Comparison of ENCODE assay signal across 8 cellular contexts in the genomic region with DNA sequence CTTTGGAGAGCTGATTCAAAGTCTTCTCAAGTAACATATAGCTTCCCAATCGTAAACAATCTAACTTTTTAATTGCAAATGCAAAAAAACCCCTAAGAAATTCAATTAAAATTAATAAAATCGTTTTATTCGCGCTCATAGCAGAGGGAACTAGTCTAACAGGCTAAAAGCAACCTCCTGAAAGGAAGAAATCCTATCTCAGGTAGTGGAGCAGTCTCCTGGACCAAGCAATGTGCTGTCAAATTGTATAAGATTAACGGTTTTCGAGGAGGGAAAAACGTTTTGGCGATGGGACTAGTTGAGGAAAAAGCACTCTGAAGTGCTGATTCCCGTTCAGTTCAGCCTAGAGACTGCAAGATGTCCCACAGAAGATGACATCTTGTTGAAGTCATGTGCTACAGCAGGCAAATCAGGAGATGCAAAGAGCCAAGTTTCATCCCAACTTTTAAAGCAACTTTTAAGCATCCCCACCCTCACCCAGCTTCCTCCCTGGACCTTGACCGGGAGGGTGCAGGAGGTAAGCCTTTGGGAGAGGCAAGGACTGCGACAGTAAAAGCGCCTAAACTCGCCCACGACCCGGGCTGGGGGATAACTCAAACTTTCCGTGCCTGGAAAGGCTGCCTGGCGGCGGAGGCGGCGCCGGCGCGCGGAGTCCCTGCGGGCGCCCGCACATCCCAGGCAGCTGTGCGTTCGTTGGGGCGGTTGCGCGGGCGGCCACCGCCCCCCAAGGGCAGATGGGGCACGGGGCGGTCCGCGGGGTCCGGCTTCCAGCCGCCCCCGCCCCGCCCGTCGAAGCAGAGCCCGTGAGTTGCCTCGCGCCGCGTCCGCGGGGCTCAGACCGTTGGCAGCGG.
DNase-seq lines count a peak whose midpoint lies in the region; ATAC-seq and TF ChIP-seq lines count a peak whose summit lies in the region.

No MANE protein-coding gene starts in this region.

- H3K4me1 ChIP-seq in endocrine pancreas (ENCODE audit: control insufficient read depth, insufficient read depth, low read length) = no peaks in the 10 kb centered on the region
- H3K4me1 ChIP-seq in mucosa of stomach (ENCODE audit: control insufficient read depth, insufficient read depth, low read length) = no peaks in the 10 kb centered on the region

- peak overlapping the region; percentile 59 for H3K4me3 ChIP-seq in AG09309 (ENCODE audit: control insufficient read depth, low read depth, low read length)
- H3K4me3 ChIP-seq in endocrine pancreas (ENCODE audit: control insufficient read depth, insufficient read depth, low read length) = peak overlapping the region; percentile 52
- H3K4me3 ChIP-seq in mucosa of stomach (ENCODE audit: low read length) = no peak overlapping the region

- peaks cover 6% of the 10 kb centered on the region for H3K36me3 Mint-ChIP-seq in stimulated activated naive CD8-positive, alpha-beta T cell treated with anti-CD3 and anti-CD28 coated beads, Interleukin-15, Interleukin-2, amounts not matched to agents 100 ng/mL and 50 ng/mL, for 24 hours (ENCODE audit: low read depth)

- H3K36me3 ChIP-seq in endocrine pancreas (ENCODE audit: control insufficient read depth, insufficient read depth, low read length) (no peaks in the 10 kb centered on the region), mucosa of stomach (ENCODE audit: control insufficient read depth, insufficient read depth, low read length) (no peaks in the 10 kb centered on the region)

- H3K4me3 Mint-ChIP-seq in stimulated activated naive CD8-positive, alpha-beta T cell treated with anti-CD3 and anti-CD28 coated beads, Interleukin-15, Interleukin-2, amounts not matched to agents 100 ng/mL and 50 ng/mL, for 24 hours = peak overlapping the region; percentile 87

- H3K27me3 Mint-ChIP-seq in stimulated activated naive CD8-positive, alpha-beta T cell treated with anti-CD3 and anti-CD28 coated beads, Interleukin-15, Interleukin-2, amounts not matched to agents 100 ng/mL and 50 ng/mL, for 24 hours = no peaks in the 10 kb centered on the region

- H3K27me3 ChIP-seq in endocrine pancreas (ENCODE audit: control insufficient read depth, insufficient read depth, low read length) = no peaks in the 10 kb centered on the region
- H3K27me3 ChIP-seq in mucosa of stomach (ENCODE audit: control insufficient read depth, insufficient read depth, low read length) = no peaks in the 10 kb centered on the region

- peaks cover 15% of the 10 kb centered on the region for H3K4me1 Mint-ChIP-seq in stimulated activated naive CD8-positive, alpha-beta T cell treated with anti-CD3 and anti-CD28 coated beads, Interleukin-15, Interleukin-2, amounts not matched to agents 100 ng/mL and 50 ng/mL, for 24 hours (ENCODE audit: low read depth)

- H3K9me3 Mint-ChIP-seq in stimulated activated naive CD8-positive, alpha-beta T cell treated with anti-CD3 and anti-CD28 coated beads, Interleukin-15, Interleukin-2, amounts not matched to agents 100 ng/mL and 50 ng/mL, for 24 hours = no peaks in the 10 kb centered on the region

- H3K27ac Mint-ChIP-seq in stimulated activated naive CD8-positive, alpha-beta T cell treated with anti-CD3 and anti-CD28 coated beads, Interleukin-15, Interleukin-2, amounts not matched to agents 100 ng/mL and 50 ng/mL, for 24 hours = peak overlapping the region; percentile 61

- H3K9ac ChIP-seq in endocrine pancreas (ENCODE audit: control insufficient read depth, insufficient read depth, low read length) = no peak overlapping the region
- H3K9ac ChIP-seq in mucosa of stomach (ENCODE audit: low read length) = peak overlapping the region; percentile 39

- DNase-seq in AG09309 (ENCODE audit: low read depth) = no peak
- DNase-seq in activated CD4-positive, alpha-beta T cell treated with anti-CD3 and anti-CD28 coated beads for 4 hours = peak; percentile 58 to 60
- DNase-seq in cortex of kidney (lab: John Stamatoyannopoulos, UW) = no peak

- ATAC-seq in GM19328 (IDR thresholded peaks at IDR 0.05; ENCODE audit: unreplicated experiment) (peak; percentile 25), HG03354 (IDR thresholded peaks at IDR 0.05; ENCODE audit: poor library complexity, severe bottlenecking, unreplicated experiment) (peak; percentile 47)

- no peaks in the 10 kb centered on the region for H3K9me3 ChIP-seq in endocrine pancreas (ENCODE audit: control insufficient read depth, low read length)
- H3K9me3 ChIP-seq in mucosa of stomach (ENCODE audit: control insufficient read depth, low read length) = no peaks in the 10 kb centered on the region

- TF ChIP-seq CTCF in AG09309 (IDR thresholded peaks at IDR 0.05; ENCODE audit: control insufficient read depth, insufficient read depth, low read depth, low read length, missing control alignments) = no peak

Comparison
In these comparisons a context has a peak if more than half of its experiments do, and no peak if none do; other contexts are left out.
1. DNase-seq: peak in activated CD4-positive, alpha-beta T cell treated with anti-CD3 and anti-CD28 coated beads for 4 hours (2 of 2); none in AG09309 (single experiment) and cortex of kidney (single experiment).